ENCODE assay signal across 9 cellular contexts in genomic region chr9:75866273-75866871, GRCh38. TPM values are rescaled to one million over a fixed set of nuclear protein-coding genes. Genes with fewer than 3 reads are reported as not detected.
DNase-seq lines count a peak whose midpoint lies in the region; ATAC-seq and TF ChIP-seq lines count a peak whose summit lies in the region.
"Had no signal": no experiment of that assay in that cellular context is flagged by ENCODE, and none has a peak within 500 bp of the region (broad histone marks: within the 10 kb centered on the region; RNA-seq: fewer than 3 reads in every experiment).

No MANE protein-coding gene starts in this region.

- no peaks in the 10 kb centered on the region for H3K9me3 ChIP-seq in vagina

- POLR2A ChIA-PET in T-cell (lab: Charles Lee): interaction anchor here in 1 of 2 donors (0.6 to 0.7 kb wide), 3 partner anchors 11 to 1051 kb away, joined by 3 to 5 read pairs (median 3); no protein-coding TSS in a partner anchor

- H3K27me3 Mint-ChIP-seq in T-cell: peaks cover 0 to 2% of the 10 kb centered on the region in 2 donors

- H3K9me3 Mint-ChIP-seq in T-cell: no peaks in the 10 kb centered on the region
- H3K9me3 Mint-ChIP-seq: memory B cell had no signal

- no peaks in the 10 kb centered on the region for H3K27me3 ChIP-seq in vagina

- H3K27ac Mint-ChIP-seq in T-cell: no peak overlapping the region
- H3K27ac Mint-ChIP-seq: memory B cell had no signal

- H3K4me3 ChIP-seq in GM12864 (ENCODE audit: low read depth, low read length) (no peak overlapping the region), vagina (no peak overlapping the region)
- H3K4me3 ChIP-seq in Jurkat, Clone E6-1 (ENCODE audit: low read length): no peak overlapping the region

- peak; percentile 79 for TF ChIP-seq CTCF in AG09319 (IDR thresholded peaks at IDR 0.05; ENCODE audit: low read depth, low read length)
- TF ChIP-seq CTCF in GM12864 (IDR thresholded peaks at IDR 0.05; ENCODE audit: low read depth, low read length, missing control alignments): peak; percentile 48
- peak; percentile 34 to 60 (median 50) for TF ChIP-seq CTCF in vagina (IDR thresholded peaks at IDR 0.05)

- peak; percentile 11 for DNase-seq in AG09319 (ENCODE audit: extremely low read depth, low read depth)
- peak; percentile 13 for DNase-seq in GM12864 (ENCODE audit: low read depth)
- DNase-seq in Jurkat, Clone E6-1 (ENCODE audit: low read depth, low spot score): peak; percentile 47
- peak in 21 of 34 experiments; percentile 4 to 44 (median 27) for DNase-seq in T-cell
- peak; percentile 4 for DNase-seq in effector CD8-positive, alpha-beta T cell (lab: John Stamatoyannopoulos, UW)
- peak; percentile 81 for DNase-seq in middle frontal gyrus (ENCODE audit: extremely low spot score, low spot score)
- no peak for DNase-seq in vagina (ENCODE audit: extremely low spot score in 2 of 2)
- DNase-seq in NK-92 (lab: John Stamatoyannopoulos, UW; ENCODE audit: unreplicated experiment): no peak

- no peaks in the 10 kb centered on the region for H3K4me1 ChIP-seq in vagina

- no peak overlapping the region for H3K4me3 Mint-ChIP-seq in T-cell
- H3K4me3 Mint-ChIP-seq: memory B cell had no signal

- CTCF ChIA-PET in T-cell (lab: Charles Lee): interaction anchor here (0.6 to 2.0 kb wide), 13 partner anchors 11 to 1764 kb away, joined by 3 to 9 read pairs (median 4); no protein-coding TSS in a partner anchor

- H3K27ac ChIP-seq in vagina: no peak overlapping the region

- ATAC-seq in T-cell (replicated peaks in 1 of 4): no peak

- no peaks in the 10 kb centered on the region for H3K36me3 Mint-ChIP-seq in T-cell
- H3K36me3 Mint-ChIP-seq: memory B cell had no signal

- TF ChIP-seq POLR2A in vagina (IDR thresholded peaks at IDR 0.05): no peak

- intact Hi-C loops in vagina (cut with DNase I): loop anchor here (10.0 kb wide), 1 partner anchor 602 kb away; no protein-coding TSS in a partner anchor

- H3K36me3 ChIP-seq in vagina: no peaks in the 10 kb centered on the region

- H3K4me1 Mint-ChIP-seq in T-cell: peaks cover 17 to 24% (median 17%) of the 10 kb centered on the region in 3 donors
- H3K4me1 Mint-ChIP-seq: memory B cell had no signal

RNA-seq across cellular contexts. Expression of gene PCSK5, which starts 24.1 kb away (rescaled TPM):
- 0.75 TPM for polyA plus RNA-seq in Jurkat, Clone E6-1 (2012; ENCODE audit: insufficient read depth, insufficient read length)
- total RNA-seq in T-cell (10 to 100 TPM in 4 of 5 donors, 1 to 10 TPM in 1; 9.1 to 24.1 (median 12.7) TPM), vagina (22.6 TPM)

Comparison
In these comparisons a context has a peak if more than half of its experiments do, and no peak if none do; other contexts are left out.
1. DNase-seq: peak in AG09319 (single experiment), GM12864 (single experiment), Jurkat, Clone E6-1 (single experiment), T-cell (21 of 34), effector CD8-positive, alpha-beta T cell (single experiment) and middle frontal gyrus (single experiment); none in vagina (0 of 2) and NK-92 (single experiment).
2. Peak in every context shown above with its lines, with median percentiles within 50 percentile points of each other: CTCF ChIP-seq.